Comparison of ENCODE assay signal across 1 cellular context in the genomic region with DNA sequence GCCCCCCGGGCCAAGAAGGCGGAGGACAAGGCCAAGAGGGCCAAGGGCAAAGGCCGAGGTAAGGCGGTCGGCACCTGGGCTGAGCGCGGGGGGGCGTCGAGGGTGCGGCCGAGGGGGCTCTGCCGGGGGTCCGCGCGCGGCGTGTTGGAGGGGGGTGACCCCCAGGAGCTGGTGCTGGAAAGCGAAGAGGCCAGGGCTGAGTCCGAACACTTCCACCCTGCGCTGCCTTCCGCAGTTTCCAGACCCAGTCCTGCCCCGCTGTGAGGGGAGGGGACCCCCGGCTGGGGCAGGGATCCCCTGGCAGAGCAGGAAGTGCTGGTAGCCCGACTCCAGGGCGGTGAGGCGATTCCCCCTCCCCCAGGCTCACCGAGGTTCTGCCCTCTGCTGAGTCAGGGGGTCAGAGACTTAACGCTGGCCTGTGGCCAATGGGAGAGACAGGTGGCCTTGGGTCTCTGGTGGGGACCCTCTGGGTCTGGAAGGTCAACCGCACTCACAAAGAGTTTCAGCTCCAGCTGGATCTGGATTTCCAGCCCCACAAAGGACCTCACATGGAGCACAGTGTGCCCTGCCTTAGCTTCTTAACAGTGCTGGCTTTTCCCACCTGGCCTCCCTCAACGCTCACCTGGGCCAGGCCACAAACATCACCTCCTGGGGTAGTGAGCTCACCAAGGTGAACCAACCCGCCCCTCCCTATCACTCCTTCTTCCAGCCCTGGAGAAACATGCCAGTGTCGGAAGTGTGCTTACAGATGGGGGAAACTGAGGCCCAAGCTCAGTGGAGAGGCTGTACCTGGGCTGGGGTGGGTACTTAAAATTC.
TF ChIP-seq lines count a peak whose summit lies in the region.

No MANE protein-coding gene starts in this region.

TF ChIP-seq in HepG2, 621 proteins besides CTCF, POLR2A, EP300 and RAD21 (continued from another document and continues in another):
- TF ChIP-seq HOMEZ (CRISPR knock-in tag; IDR thresholded peaks at IDR 0.05; ENCODE audit: low read depth), result no peak
- 0 out of 2 replicates have a peak, but pooled peaks have one; percentile 53 for TF ChIP-seq ZNF747 (CRISPR knock-in tag; IDR thresholded peaks at IDR 0.05; ENCODE audit: borderline replicate concordance)
- TF ChIP-seq KDM2A (CRISPR knock-in tag; IDR thresholded peaks at IDR 0.05; ENCODE audit: borderline replicate concordance, low read depth), result peak; percentile 44; the same call in 1 of the 2 replicates
- TF ChIP-seq ZKSCAN8 (CRISPR knock-in tag; IDR thresholded peaks at IDR 0.05; ENCODE audit: borderline replicate concordance), result no peak
- TF ChIP-seq BRD4 (CRISPR knock-in tag; IDR thresholded peaks at IDR 0.05), result peak; percentile 65
- no peak; the same call in 1 of the 2 replicates for TF ChIP-seq ZBTB4 (CRISPR knock-in tag; IDR thresholded peaks at IDR 0.05; ENCODE audit: borderline replicate concordance)
- no peak for TF ChIP-seq ZNF33A (CRISPR knock-in tag; IDR thresholded peaks at IDR 0.05; ENCODE audit: borderline replicate concordance)
- TF ChIP-seq WIZ (CRISPR knock-in tag; IDR thresholded peaks at IDR 0.05), result no peak
- TF ChIP-seq, protein P1, sequence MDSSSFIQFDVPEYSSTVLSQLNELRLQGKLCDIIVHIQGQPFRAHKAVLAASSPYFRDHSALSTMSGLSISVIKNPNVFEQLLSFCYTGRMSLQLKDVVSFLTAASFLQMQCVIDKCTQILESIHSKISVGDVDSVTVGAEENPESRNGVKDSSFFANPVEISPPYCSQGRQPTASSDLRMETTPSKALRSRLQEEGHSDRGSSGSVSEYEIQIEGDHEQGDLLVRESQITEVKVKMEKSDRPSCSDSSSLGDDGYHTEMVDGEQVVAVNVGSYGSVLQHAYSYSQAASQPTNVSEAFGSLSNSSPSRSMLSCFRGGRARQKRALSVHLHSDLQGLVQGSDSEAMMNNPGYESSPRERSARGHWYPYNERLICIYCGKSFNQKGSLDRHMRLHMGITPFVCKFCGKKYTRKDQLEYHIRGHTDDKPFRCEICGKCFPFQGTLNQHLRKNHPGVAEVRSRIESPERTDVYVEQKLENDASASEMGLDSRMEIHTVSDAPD (CRISPR knock-in tag; IDR thresholded peaks at IDR 0.05), result no peak
- TF ChIP-seq MZF1 (CRISPR knock-in tag; IDR thresholded peaks at IDR 0.05; ENCODE audit: borderline replicate concordance), result no peak
- no peak for TF ChIP-seq KIAA2018 (CRISPR knock-in tag; IDR thresholded peaks at IDR 0.05; ENCODE audit: borderline replicate concordance)
- peak; percentile 45 for TF ChIP-seq YEATS4 (CRISPR knock-in tag; IDR thresholded peaks at IDR 0.05; ENCODE audit: borderline replicate concordance)
- TF ChIP-seq ZNF10 (CRISPR knock-in tag; IDR thresholded peaks at IDR 0.05; ENCODE audit: borderline replicate concordance, low read depth), result no peak
- no peak for TF ChIP-seq ZFAT (CRISPR knock-in tag; conservative IDR thresholded peaks at IDR 0.05)
- TF ChIP-seq THAP8 (CRISPR knock-in tag; IDR thresholded peaks at IDR 0.05; ENCODE audit: borderline replicate concordance), result no peak
- TF ChIP-seq TEAD3 (CRISPR knock-in tag; optimal IDR thresholded peaks at IDR 0.05; ENCODE audit: borderline replicate concordance), result no peak
- no peak for TF ChIP-seq ZNF766 (CRISPR knock-in tag; IDR thresholded peaks at IDR 0.05; ENCODE audit: borderline replicate concordance)
- TF ChIP-seq ZNF343 (CRISPR knock-in tag; IDR thresholded peaks at IDR 0.05), result no peak
- TF ChIP-seq ZNF280B (CRISPR knock-in tag; IDR thresholded peaks at IDR 0.05; ENCODE audit: borderline replicate concordance), result no peak
- TF ChIP-seq DNMT3B (CRISPR knock-in tag; conservative IDR thresholded peaks at IDR 0.05), result no peak
- peak; percentile 44; the same call in 1 of the 2 replicates for TF ChIP-seq PHF21A (CRISPR knock-in tag; IDR thresholded peaks at IDR 0.05)
- TF ChIP-seq ZNF839 (CRISPR knock-in tag; IDR thresholded peaks at IDR 0.05; ENCODE audit: borderline replicate concordance), result no peak
- TF ChIP-seq ZFX (CRISPR knock-in tag; IDR thresholded peaks at IDR 0.05; ENCODE audit: low read depth), result peak; percentile 53
- 0 out of 2 replicates have a peak, but pooled peaks have one; percentile 32 for TF ChIP-seq PHF20 (CRISPR knock-in tag; IDR thresholded peaks at IDR 0.05)
- TF ChIP-seq TGIF2 (CRISPR knock-in tag; IDR thresholded peaks at IDR 0.05), result no peak
- TF ChIP-seq HMG20A (CRISPR knock-in tag; IDR thresholded peaks at IDR 0.05; ENCODE audit: borderline replicate concordance), result no peak
- TF ChIP-seq, protein P2, sequence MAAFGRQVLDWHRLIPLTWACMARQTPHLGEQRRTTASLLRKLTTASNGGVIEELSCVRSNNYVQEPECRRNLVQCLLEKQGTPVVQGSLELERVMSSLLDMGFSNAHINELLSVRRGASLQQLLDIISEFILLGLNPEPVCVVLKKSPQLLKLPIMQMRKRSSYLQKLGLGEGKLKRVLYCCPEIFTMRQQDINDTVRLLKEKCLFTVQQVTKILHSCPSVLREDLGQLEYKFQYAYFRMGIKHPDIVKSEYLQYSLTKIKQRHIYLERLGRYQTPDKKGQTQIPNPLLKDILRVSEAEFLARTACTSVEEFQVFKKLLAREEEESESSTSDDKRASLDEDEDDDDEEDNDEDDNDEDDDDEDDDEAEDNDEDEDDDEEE (CRISPR knock-in tag; IDR thresholded peaks at IDR 0.05), result no peak
- TF ChIP-seq, protein P3, sequence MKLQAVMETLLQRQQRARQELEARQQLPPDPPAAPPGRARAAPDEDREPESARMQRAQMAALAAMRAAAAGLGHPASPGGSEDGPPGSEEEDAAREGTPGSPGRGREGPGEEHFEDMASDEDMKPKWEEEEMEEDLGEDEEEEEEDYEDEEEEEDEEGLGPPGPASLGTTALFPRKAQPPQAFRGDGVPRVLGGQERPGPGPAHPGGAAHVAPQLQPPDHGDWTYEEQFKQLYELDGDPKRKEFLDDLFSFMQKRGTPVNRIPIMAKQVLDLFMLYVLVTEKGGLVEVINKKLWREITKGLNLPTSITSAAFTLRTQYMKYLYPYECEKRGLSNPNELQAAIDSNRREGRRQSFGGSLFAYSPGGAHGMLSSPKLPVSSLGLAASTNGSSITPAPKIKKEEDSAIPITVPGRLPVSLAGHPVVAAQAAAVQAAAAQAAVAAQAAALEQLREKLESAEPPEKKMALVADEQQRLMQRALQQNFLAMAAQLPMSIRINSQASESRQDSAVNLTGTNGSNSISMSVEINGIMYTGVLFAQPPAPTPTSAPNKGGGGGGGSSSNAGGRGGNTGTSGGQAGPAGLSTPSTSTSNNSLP (IDR thresholded peaks at IDR 0.05; ENCODE audit: low read depth, low read length), result no peak
- TF ChIP-seq JUND (CRISPR knock-in tag; IDR thresholded peaks at IDR 0.05), result no peak
- no peak for TF ChIP-seq FOXK1 (CRISPR knock-in tag; IDR thresholded peaks at IDR 0.05; ENCODE audit: borderline replicate concordance, low read depth)
- TF ChIP-seq ZMYM4 (CRISPR knock-in tag; IDR thresholded peaks at IDR 0.05), result no peak
- no peak for TF ChIP-seq ZNF644 (CRISPR knock-in tag; IDR thresholded peaks at IDR 0.05; ENCODE audit: low read depth)
- TF ChIP-seq LBX2 (CRISPR knock-in tag; IDR thresholded peaks at IDR 0.05; ENCODE audit: borderline replicate concordance), result no peak
- no peak for TF ChIP-seq ZIK1 (CRISPR knock-in tag; IDR thresholded peaks at IDR 0.05; ENCODE audit: borderline replicate concordance, low read depth)
- TF ChIP-seq BORCS8-MEF2B (CRISPR knock-in tag; IDR thresholded peaks at IDR 0.05), result 0 out of 2 replicates have a peak, but pooled peaks have one; percentile 27
